In the genomic region with DNA sequence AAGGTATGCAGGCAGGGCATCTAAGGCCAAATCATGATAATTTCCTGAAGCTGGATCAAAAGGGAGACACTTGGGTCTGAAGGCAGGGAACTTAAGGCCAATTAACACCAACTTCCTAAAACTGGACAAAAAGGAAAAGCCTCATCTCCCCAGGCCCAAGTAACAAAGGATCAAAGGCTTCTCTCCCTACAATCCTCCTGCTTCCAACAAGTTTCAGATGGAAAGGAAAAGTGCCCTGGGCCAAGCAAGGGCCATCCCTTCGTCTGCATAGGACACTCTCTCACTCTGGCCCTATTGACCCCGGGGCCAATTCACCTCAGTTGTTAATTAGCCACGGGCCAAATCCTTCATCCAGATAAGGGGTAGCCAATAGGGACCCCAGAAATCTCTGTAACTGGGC, we compare ENCODE assay signal across 26 cellular contexts.
"Had no signal": no experiment of that assay in that cellular context is flagged by ENCODE, and none has a peak within 500 bp of the region (broad histone marks: within the 10 kb centered on the region; RNA-seq: fewer than 3 reads in every experiment).

No MANE protein-coding gene starts in this region.

- H3K4me3 ChIP-seq: esophagus muscularis mucosa, gastroesophageal sphincter, heart left ventricle, hepatocyte, lung, prostate gland, right atrium auricular region, sigmoid colon, stomach, thyroid gland, vagina had no signal

- ATAC-seq: foreskin keratinocyte; gastroesophageal sphincter; heart left ventricle; left lobe of liver; naive thymus-derived CD4-positive, alpha-beta T cell; stimulated activated effector memory CD8-positive, alpha-beta T cell treated with anti-CD3 and anti-CD28 coated beads, Interleukin-12 subunit alpha, Interleukin-12 subunit beta, amount 100 ng/mL, for 72 hours had no signal

- H3K4me2 ChIP-seq: hepatocyte had no signal

- H3K27ac Mint-ChIP-seq: naive thymus-derived CD4-positive, alpha-beta T cell; nephron; stimulated activated effector memory CD8-positive, alpha-beta T cell treated with anti-CD3 and anti-CD28 coated beads, Interleukin-12 subunit alpha, Interleukin-12 subunit beta, amount 100 ng/mL, for 72 hours had no signal

- H3K4me1 Mint-ChIP-seq: naive thymus-derived CD4-positive, alpha-beta T cell; nephron; stimulated activated effector memory CD8-positive, alpha-beta T cell treated with anti-CD3 and anti-CD28 coated beads, Interleukin-12 subunit alpha, Interleukin-12 subunit beta, amount 100 ng/mL, for 72 hours had no signal

- H3K27ac ChIP-seq: esophagus muscularis mucosa, foreskin keratinocyte, gastroesophageal sphincter, heart left ventricle, hepatocyte, prostate gland, right atrium auricular region, sigmoid colon, stomach, thyroid gland, vagina had no signal

- H3K4me3 Mint-ChIP-seq: naive thymus-derived CD4-positive, alpha-beta T cell; nephron; stimulated activated effector memory CD8-positive, alpha-beta T cell treated with anti-CD3 and anti-CD28 coated beads, Interleukin-12 subunit alpha, Interleukin-12 subunit beta, amount 100 ng/mL, for 72 hours had no signal

- H3K79me2 ChIP-seq: hepatocyte had no signal

- DNase-seq: dermis blood vessel endothelial cell; effector memory CD4-positive, alpha-beta T cell; foreskin keratinocyte; heart left ventricle; kidney; mesenchymal stem cell; midbrain; naive thymus-derived CD4-positive, alpha-beta T cell; nucleus accumbens; sigmoid colon; stimulated activated CD4-positive, alpha-beta T cell treated with anti-CD3 and anti-CD28 coated beads, Interleukin-2, amount 100 ng/mL, for 24 hours; stimulated activated CD4-positive, alpha-beta T cell treated with anti-CD3 and anti-CD28 coated beads, Interleukin-4, amount 100 ng/mL, for 24 hours; stimulated activated naive CD4-positive, alpha-beta T cell treated with Interleukin-2 at 50 U/mL for 16 hours; stomach; thyroid gland; trophoblast cell had no signal

- H3K9me3 ChIP-seq: esophagus muscularis mucosa, gastroesophageal sphincter, heart left ventricle, prostate gland, right atrium auricular region, thyroid gland, vagina had no signal

- H3K36me3 Mint-ChIP-seq: naive thymus-derived CD4-positive, alpha-beta T cell; stimulated activated effector memory CD8-positive, alpha-beta T cell treated with anti-CD3 and anti-CD28 coated beads, Interleukin-12 subunit alpha, Interleukin-12 subunit beta, amount 100 ng/mL, for 72 hours had no signal

- H2AFZ ChIP-seq: hepatocyte had no signal

- H3K36me3 ChIP-seq: esophagus muscularis mucosa, gastroesophageal sphincter, heart left ventricle, prostate gland, right atrium auricular region, sigmoid colon, stomach, thyroid gland, vagina had no signal

- H3K27me3 ChIP-seq: esophagus muscularis mucosa, foreskin keratinocyte, gastroesophageal sphincter, heart left ventricle, hepatocyte, right atrium auricular region, sigmoid colon, stomach, thyroid gland, vagina had no signal

- H3K27me3 Mint-ChIP-seq: naive thymus-derived CD4-positive, alpha-beta T cell had no signal

- H3K4me1 ChIP-seq: esophagus muscularis mucosa, foreskin keratinocyte, gastroesophageal sphincter, heart left ventricle, prostate gland, right atrium auricular region, sigmoid colon, stomach, thyroid gland, vagina had no signal
